ENCODE assay signal across 1 cellular context in genomic region chr2:169736902-169737301, GRCh38.
TF ChIP-seq lines count a peak whose summit lies in the region.

No MANE protein-coding gene starts in this region.

TF ChIP-seq in H1, 55 proteins besides CTCF, POLR2A, EP300 and RAD21:
- no peak for TF ChIP-seq SIN3A (conservative IDR thresholded peaks at IDR 0.05 in 1 of 2, IDR thresholded peaks at IDR 0.05 in 1 of 2; ENCODE audit: low read depth in 1 of 2, low read length in 2 of 2)
- TF ChIP-seq ATF2 (IDR thresholded peaks at IDR 0.05; ENCODE audit: low read length): no peak
- TF ChIP-seq HDAC6 (IDR thresholded peaks at IDR 0.05; ENCODE audit: low read depth, low read length): no peak
- TF ChIP-seq MAFK (IDR thresholded peaks at IDR 0.05; ENCODE audit: low read depth, low read length): no peak
- TF ChIP-seq BRCA1 (IDR thresholded peaks at IDR 0.05; ENCODE audit: low read depth, low read length): no peak
- TF ChIP-seq ASH2L (IDR thresholded peaks at IDR 0.05; ENCODE audit: low read length): no peak
- TF ChIP-seq FOSL1 (IDR thresholded peaks at IDR 0.05; ENCODE audit: insufficient read depth, low read depth, low read length): no peak
- no peak for TF ChIP-seq RBBP5 (IDR thresholded peaks at IDR 0.05; ENCODE audit: borderline replicate concordance, low read depth, low read length)
- no peak for TF ChIP-seq CBX5 (IDR thresholded peaks at IDR 0.05; ENCODE audit: low read depth, low read length)
- no peak for TF ChIP-seq JUND (IDR thresholded peaks at IDR 0.05; ENCODE audit: low read length)
- TF ChIP-seq E2F6 (IDR thresholded peaks at IDR 0.05): no peak
- no peak for TF ChIP-seq EGR1 (IDR thresholded peaks at IDR 0.05; ENCODE audit: borderline replicate concordance, low read depth, low read length)
- no peak for TF ChIP-seq KDM4A (IDR thresholded peaks at IDR 0.05; ENCODE audit: low read depth, low read length, severe bottlenecking)
- TF ChIP-seq BCL11A (IDR thresholded peaks at IDR 0.05; ENCODE audit: low read depth in 2 of 2, low read length in 2 of 2): no peak
- TF ChIP-seq SP2 (IDR thresholded peaks at IDR 0.05; ENCODE audit: low read length): no peak
- no peak for TF ChIP-seq ZNF274 (IDR thresholded peaks at IDR 0.05; ENCODE audit: borderline replicate concordance, extremely low read depth, low read length)
- no peak for TF ChIP-seq YY1 (IDR thresholded peaks at IDR 0.05; ENCODE audit: low read depth, low read length)
- TF ChIP-seq POLR2AphosphoS5 (IDR thresholded peaks at IDR 0.05; ENCODE audit: low read depth, low read length): no peak
- no peak for TF ChIP-seq NRF1 (IDR thresholded peaks at IDR 0.05; ENCODE audit: low read depth, low read length)
- no peak for TF ChIP-seq CTBP2 (IDR thresholded peaks at IDR 0.05; ENCODE audit: borderline replicate concordance, insufficient read depth, insufficient read length, low read length)
TF ChIP-seq in H1: peak in this region for 0.
